Comparison of ENCODE assay signal across 19 cellular contexts in genomic region chr4:185835814-185836213, GRCh38. TPM values are rescaled to one million over a fixed set of nuclear protein-coding genes. Genes with fewer than 3 reads are reported as not detected.
DNase-seq lines count a peak whose midpoint lies in the region; ATAC-seq and TF ChIP-seq lines count a peak whose summit lies in the region.
"Had no signal": no experiment of that assay in that cellular context is flagged by ENCODE, and none has a peak within 500 bp of the region (broad histone marks: within the 10 kb centered on the region; RNA-seq: fewer than 3 reads in every experiment).

No MANE protein-coding gene starts in this region.

- H3K4me3 ChIP-seq in NT2/D1 (ENCODE audit: insufficient read length, low read depth) (no peak overlapping the region), hepatocyte (no peak overlapping the region), rectal smooth muscle tissue (ENCODE audit: low read length) (no peak overlapping the region)
- H3K4me3 ChIP-seq: PC-9 had no signal

- no peak overlapping the region for H3K14ac ChIP-seq in H9 (ENCODE audit: insufficient read depth, low read length)

- H2AK5ac ChIP-seq in H9 (ENCODE audit: insufficient read length, low read length): no peak overlapping the region

- H4K91ac ChIP-seq in H9 (ENCODE audit: insufficient read length, low read depth, low read length): no peak overlapping the region

- H3K27me3 ChIP-seq in H9 (ENCODE audit: insufficient read depth, low read length) (no peaks in the 10 kb centered on the region), NT2/D1 (ENCODE audit: insufficient read depth, insufficient read length) (no peaks in the 10 kb centered on the region), hepatocyte (no peaks in the 10 kb centered on the region), rectal smooth muscle tissue (ENCODE audit: control insufficient read depth, insufficient read depth, low read length) (no peaks in the 10 kb centered on the region)
- H3K27me3 ChIP-seq: BE2C had no signal

- H3K4me2 ChIP-seq in H9 (ENCODE audit: insufficient read depth, insufficient read length, low read length): peak overlapping the region; percentile 29
- peak overlapping the region; percentile 8 for H3K4me2 ChIP-seq in hepatocyte
- H3K4me2 ChIP-seq: PC-9 had no signal

- H3K4me1 Mint-ChIP-seq in H9: peaks cover 26 to 33% of the 10 kb centered on the region in 2 experiments

- H3K36me3 Mint-ChIP-seq in H9 (ENCODE audit: insufficient read depth in 1 of 3, low read depth in 3 of 3): peaks cover 0 to 6% (median 3%) of the 10 kb centered on the region in 3 experiments; a peak in 3 of 7 replicates
- H3K36me3 Mint-ChIP-seq: CD8-positive, alpha-beta T cell had no signal

- no CpG with 5 or more reads among the region's 6 CpGs for WGBS in H9 (ENCODE audit: extremely low coverage, insufficient read length, low lambda C conversion rate)
- 84% methylated on average over 6 of the region's 6 CpGs for WGBS in hepatocyte (ENCODE audit: low lambda C conversion rate, missing lambda C conversion rate)

- H2BK120ac ChIP-seq in H9 (ENCODE audit: low read depth, low read length, poor library complexity, severe bottlenecking): no peak overlapping the region

- no peaks in the 10 kb centered on the region for H3K9me2 ChIP-seq in hepatocyte (replicated peaks; ENCODE audit: insufficient read depth)

- peak overlapping the region; percentile 100 for H3K27ac ChIP-seq in H9 (ENCODE audit: insufficient read length, low read depth, low read length)
- H3K27ac ChIP-seq in hepatocyte: no peak overlapping the region
- H3K27ac ChIP-seq in rectal smooth muscle tissue (ENCODE audit: low read depth, low read length): peak overlapping the region; percentile 30
- H3K27ac ChIP-seq: PC-9 had no signal

- H3K23me2 ChIP-seq in H9 (ENCODE audit: insufficient read length, low read depth, low read length, poor library complexity, severe bottlenecking): no peaks in the 10 kb centered on the region

- no peak overlapping the region for H2BK20ac ChIP-seq in H9 (ENCODE audit: low read depth, low read length, poor library complexity, severe bottlenecking)

- no peaks in the 10 kb centered on the region for H3K36me3 ChIP-seq in NT2/D1 (ENCODE audit: insufficient read depth, insufficient read length, low read length)
- no peaks in the 10 kb centered on the region for H3K36me3 ChIP-seq in hepatocyte (replicated peaks; ENCODE audit: insufficient read depth, low read depth)
- H3K36me3 ChIP-seq in rectal smooth muscle tissue (ENCODE audit: control insufficient read depth, insufficient read depth, low read length): no peaks in the 10 kb centered on the region
- H3K36me3 ChIP-seq: BE2C had no signal

- H3K9ac ChIP-seq in H9 (ENCODE audit: extremely low read depth, insufficient read length, low read length) (no peak overlapping the region), NT2/D1 (ENCODE audit: insufficient read length, low read depth) (peak overlapping the region; percentile 3), rectal smooth muscle tissue (ENCODE audit: low read length) (no peak overlapping the region)

- no peak overlapping the region for H4K5ac ChIP-seq in H9 (ENCODE audit: insufficient read length, low read depth, low read length)

- H4K8ac ChIP-seq in H9 (replicated peaks; ENCODE audit: insufficient read length, low read depth, low read length): no peak overlapping the region

- H3K4me3 Mint-ChIP-seq in H9: no peak overlapping the region; a peak in 1 of 5 replicates
- H3K4me3 Mint-ChIP-seq: CD8-positive, alpha-beta T cell had no signal

- no peaks in the 10 kb centered on the region for H3K9me3 Mint-ChIP-seq in H9
- H3K9me3 Mint-ChIP-seq: CD8-positive, alpha-beta T cell had no signal

- H3K9me3 ChIP-seq in H9 (ENCODE audit: control insufficient read depth, low read depth, low read length): no peaks in the 10 kb centered on the region
- H3K9me3 ChIP-seq in NT2/D1 (ENCODE audit: insufficient read depth, low read length): peaks cover 5% of the 10 kb centered on the region; the same call in 1 of the 2 replicates
- H3K9me3 ChIP-seq in hepatocyte (ENCODE audit: low read depth): no peaks in the 10 kb centered on the region
- H3K9me3 ChIP-seq: BE2C had no signal

- H3K4ac ChIP-seq in H9 (ENCODE audit: low read depth, low read length): no peak overlapping the region

- H4K20me1 ChIP-seq in H9 (ENCODE audit: control insufficient read depth, insufficient read depth, insufficient read length) (no peaks in the 10 kb centered on the region), hepatocyte (ENCODE audit: insufficient read depth, poor library complexity, severe bottlenecking) (no peaks in the 10 kb centered on the region)

- H3K4me1 ChIP-seq in H9 (ENCODE audit: insufficient read depth, low read length): peaks cover 26% of the 10 kb centered on the region; the same call in 1 of the 2 replicates
- H3K4me1 ChIP-seq in NT2/D1 (ENCODE audit: insufficient read depth, insufficient read length): peaks cover 6% of the 10 kb centered on the region
- peaks cover 48% of the 10 kb centered on the region for H3K4me1 ChIP-seq in hepatocyte (ENCODE audit: insufficient read depth)
- peaks cover 36% of the 10 kb centered on the region for H3K4me1 ChIP-seq in rectal smooth muscle tissue (ENCODE audit: control insufficient read depth, insufficient read depth, low read length)

- no peak overlapping the region for H2BK12ac ChIP-seq in H9 (ENCODE audit: insufficient read length, low read depth, low read length)

- H2AFZ ChIP-seq in H9 (ENCODE audit: low read length) (no peak overlapping the region), hepatocyte (peak overlapping the region; percentile 25)
- H2AFZ ChIP-seq: PC-9 had no signal

- no peak overlapping the region for H3K56ac ChIP-seq in H9 (ENCODE audit: insufficient read length, low read depth, low read length)

- ATAC-seq in HG03442 (IDR thresholded peaks at IDR 0.05; ENCODE audit: unreplicated experiment) (no peak), HG03196 (IDR thresholded peaks at IDR 0.05; ENCODE audit: unreplicated experiment) (no peak)
- ATAC-seq: CD8-positive, alpha-beta T cell had no signal

- H3K79me2 ChIP-seq in H9 (ENCODE audit: insufficient read depth, low read length) (no peaks in the 10 kb centered on the region), hepatocyte (no peaks in the 10 kb centered on the region)

- DNase-seq in H9 (no peak), NT2/D1 (ENCODE audit: low read depth, low spot score) (no peak), hepatocyte (ENCODE audit: low spot score) (no peak), NOMO-1 treated with DMSO at 0.1 percent for 48 hours (lab: John Stamatoyannopoulos, UW; ENCODE audit: unreplicated experiment) (no peak)
- DNase-seq: BE2C; CD8-positive, alpha-beta T cell; DND-41; GF-D8; KG1; NCI-H1092; NCI-H1694; NCI-H69; NK-92 treated with Interleukin-12 subunit alpha and Interleukin-12 subunit beta, amount 100 ng/mL, for 24 hours; PC-9; SHP77 treated with DMSO at 0.1 percent for 48 hours had no signal

- H3K79me1 ChIP-seq in H9 (ENCODE audit: insufficient read depth, low read depth, low read length, poor library complexity, severe bottlenecking): no peaks in the 10 kb centered on the region

- H3K27me3 Mint-ChIP-seq in H9 (ENCODE audit: low read depth): no peaks in the 10 kb centered on the region

- H3T11ph ChIP-seq in H9 (ENCODE audit: low read length): no peak overlapping the region

- H2BK15ac ChIP-seq in H9 (ENCODE audit: low read depth, low read length): no peak overlapping the region

- H3K18ac ChIP-seq in H9 (ENCODE audit: insufficient read length, low read depth, low read length): no peak overlapping the region

- peak overlapping the region; percentile 84 for H2BK5ac ChIP-seq in H9 (ENCODE audit: insufficient read length, low read length)

- H3K27ac Mint-ChIP-seq in H9: peak overlapping the region; percentile 50 to 95 (median 62)
- H3K27ac Mint-ChIP-seq: CD8-positive, alpha-beta T cell had no signal

- TF ChIP-seq CTCF in H9 (conservative IDR thresholded peaks at IDR 0.05) (no peak), hepatocyte (IDR thresholded peaks at IDR 0.05; ENCODE audit: poor library complexity) (no peak)

- H3K23ac ChIP-seq in H9 (ENCODE audit: insufficient read length, low read depth, low read length): no peak overlapping the region

RNA-seq across cellular contexts. Expression of gene SORBS2, which starts 23.8 kb away (rescaled TPM):
- total RNA-seq in H9 (2021) (8.8 and 9.7 TPM in 2 replicates), hepatocyte (52.1 and 56.5 TPM in 2 replicates)
- 43.4 and 60.0 TPM in 2 replicates for polyA plus RNA-seq in hepatocyte
- polyA plus RNA-seq: AG04450 had no signal
